ENCODE assay signal across 8 cellular contexts in genomic region chr1:99728494-99729235, GRCh38. TPM values are rescaled to one million over a fixed set of nuclear protein-coding genes. Genes with fewer than 3 reads are reported as not detected.
DNase-seq lines count a peak whose midpoint lies in the region; ATAC-seq and TF ChIP-seq lines count a peak whose summit lies in the region.

No MANE protein-coding gene starts in this region.

- TF ChIP-seq CTCF in HFF-Myc (IDR thresholded peaks at IDR 0.05; ENCODE audit: low read depth, low read length, missing control alignments), result peak; percentile 47
- TF ChIP-seq CTCF in left ventricle myocardium inferior (IDR thresholded peaks at IDR 0.05; ENCODE audit: borderline replicate concordance), result peak; percentile 66
- TF ChIP-seq CTCF in ascending aorta (IDR thresholded peaks at IDR 0.05), result peak in 1 of 3 experiments; percentile 19

- intact Hi-C loops in left ventricle myocardium inferior (cut with micrococcal nuclease), result no loop called here
- intact Hi-C loops in ascending aorta (cut with DNase I), result no loop called here

- H3K27ac ChIP-seq in left ventricle myocardium inferior (replicated peaks) (peak overlapping the region; percentile 86), ascending aorta (no peak overlapping the region)

- peaks cover 25% of the 10 kb centered on the region for H3K4me1 ChIP-seq in left ventricle myocardium inferior
- no peaks in the 10 kb centered on the region for H3K4me1 ChIP-seq in ascending aorta

- no peak overlapping the region for H3K4me3 ChIP-seq in HFF-Myc (replicated peaks; ENCODE audit: low read depth, low read length)
- H3K4me3 ChIP-seq in left ventricle myocardium inferior, result peak overlapping the region; percentile 44
- H3K4me3 ChIP-seq in ascending aorta, result no peak overlapping the region

- CTCF ChIA-PET in activated CD4-positive, alpha-beta T cell treated with anti-CD3 and anti-CD28 coated beads, Interleukin-2, amount 10 ng/mL, durations not matched to agents 7 days and 5 days (lab: Charles Lee), result no interaction called here

- POLR2A ChIA-PET in activated CD4-positive, alpha-beta T cell treated with anti-CD3 and anti-CD28 coated beads, Interleukin-2, amount 10 ng/mL, durations not matched to agents 7 days and 5 days (lab: Charles Lee), result no interaction called here

- no peaks in the 10 kb centered on the region for H3K27me3 Mint-ChIP-seq in activated CD4-positive, alpha-beta T cell treated with anti-CD3 and anti-CD28 coated beads, Interleukin-2, amount 10 ng/mL, durations not matched to agents 7 days and 5 days
- peaks cover 0 to 11% of the 10 kb centered on the region in 2 donors for H3K27me3 Mint-ChIP-seq in effector memory CD8-positive, alpha-beta T cell

- no peaks in the 10 kb centered on the region for H3K9me3 ChIP-seq in left ventricle myocardium inferior (replicated peaks)
- H3K9me3 ChIP-seq in ascending aorta, result no peaks in the 10 kb centered on the region

- DNase-seq in D341Med (ENCODE audit: low spot score), result peak; percentile 76
- no peak for DNase-seq in HFF-Myc (ENCODE audit: extremely low read depth, low read depth)
- DNase-seq in SK-N-DZ (ENCODE audit: low spot score), result peak; percentile 18
- DNase-seq in left ventricle myocardium inferior, result no peak
- no peak for DNase-seq in medulla oblongata (ENCODE audit: extremely low spot score)
- no peak for DNase-seq in activated CD4-positive, alpha-beta T cell treated with anti-CD3 and anti-CD28 coated beads, Interleukin-2, amount 10 ng/mL, durations not matched to agents 7 days and 5 days
- DNase-seq in ascending aorta (ENCODE audit: low spot score in 2 of 2), result no peak
- no peak for DNase-seq in effector memory CD8-positive, alpha-beta T cell

- no peak overlapping the region for H3K27ac Mint-ChIP-seq in activated CD4-positive, alpha-beta T cell treated with anti-CD3 and anti-CD28 coated beads, Interleukin-2, amount 10 ng/mL, durations not matched to agents 7 days and 5 days
- no peak overlapping the region for H3K27ac Mint-ChIP-seq in effector memory CD8-positive, alpha-beta T cell

- H3K4me1 Mint-ChIP-seq in activated CD4-positive, alpha-beta T cell treated with anti-CD3 and anti-CD28 coated beads, Interleukin-2, amount 10 ng/mL, durations not matched to agents 7 days and 5 days, result no peaks in the 10 kb centered on the region
- H3K4me1 Mint-ChIP-seq in effector memory CD8-positive, alpha-beta T cell (ENCODE audit: low read depth in 2 of 2), result no peaks in the 10 kb centered on the region

- H3K36me3 Mint-ChIP-seq in activated CD4-positive, alpha-beta T cell treated with anti-CD3 and anti-CD28 coated beads, Interleukin-2, amount 10 ng/mL, durations not matched to agents 7 days and 5 days (ENCODE audit: low read depth), result no peaks in the 10 kb centered on the region
- no peaks in the 10 kb centered on the region for H3K36me3 Mint-ChIP-seq in effector memory CD8-positive, alpha-beta T cell (ENCODE audit: insufficient read depth)

- no peaks in the 10 kb centered on the region for H3K9me3 Mint-ChIP-seq in activated CD4-positive, alpha-beta T cell treated with anti-CD3 and anti-CD28 coated beads, Interleukin-2, amount 10 ng/mL, durations not matched to agents 7 days and 5 days
- H3K9me3 Mint-ChIP-seq in effector memory CD8-positive, alpha-beta T cell, result no peaks in the 10 kb centered on the region

- H3K4me3 Mint-ChIP-seq in activated CD4-positive, alpha-beta T cell treated with anti-CD3 and anti-CD28 coated beads, Interleukin-2, amount 10 ng/mL, durations not matched to agents 7 days and 5 days, result no peak overlapping the region
- H3K4me3 Mint-ChIP-seq in effector memory CD8-positive, alpha-beta T cell, result no peak overlapping the region

- no peaks in the 10 kb centered on the region for H3K27me3 ChIP-seq in left ventricle myocardium inferior (ENCODE audit: low read depth)
- no peaks in the 10 kb centered on the region for H3K27me3 ChIP-seq in ascending aorta

- H3K36me3 ChIP-seq in left ventricle myocardium inferior (peaks cover 4% of the 10 kb centered on the region), ascending aorta (peaks cover 3 to 11% of the 10 kb centered on the region in 2 donors)

- no peak for ATAC-seq in effector memory CD8-positive, alpha-beta T cell (replicated peaks)

RNA-seq across cellular contexts. Expression of gene FRRS1, which starts 37.8 kb away (rescaled TPM):
- 0.93 and 2.5 TPM in 2 replicates for polyA plus RNA-seq in SK-N-DZ (2014; cell fraction: cytosol; rRNA removed)
- 0.28 and 0.62 TPM in 2 replicates for polyA plus RNA-seq in SK-N-DZ (2014; cell fraction: nucleus; rRNA removed)
- total RNA-seq in left ventricle myocardium inferior, result 3.8 TPM
- 1 to 10 TPM; 1.7 to 2.1 TPM for total RNA-seq in activated CD4-positive, alpha-beta T cell treated with anti-CD3 and anti-CD28 coated beads, Interleukin-2, amount 10 ng/mL, durations not matched to agents 7 days and 5 days
- 0.32 TPM for total RNA-seq in ascending aorta

Comparison
In these comparisons a context has a peak if more than half of its experiments do, and no peak if none do; other contexts are left out.
1. DNase-seq: peak in D341Med (single experiment) and SK-N-DZ (single experiment); none in HFF-Myc (single experiment), left ventricle myocardium inferior (single experiment), medulla oblongata (single experiment), activated CD4-positive, alpha-beta T cell treated with anti-CD3 and anti-CD28 coated beads, Interleukin-2, amount 10 ng/mL, durations not matched to agents 7 days and 5 days (single experiment), ascending aorta (0 of 2) and effector memory CD8-positive, alpha-beta T cell (0 of 3).